ENCODE assay signal across 8 cellular contexts in genomic region chr11:132028380-132029240, GRCh38.
A peak's percentile ranks its signal among the peaks of the same experiment; 100 is the strongest.
DNase-seq lines count a peak whose midpoint lies in the region; ATAC-seq, FAIRE-seq and TF ChIP-seq lines count a peak whose summit lies in the region.

No MANE protein-coding gene starts in this region.

- in situ Hi-C loops in KBM-7 (cut with MboI; ENCODE audit: low pct_unique_long_range_greater_than_20kb, low sequenced_read_pairs): no loop called here
- in situ Hi-C loops in K562 (cut with MboI): no loop called here

- H3K9me3 ChIP-seq in K562 (replicated peaks; ENCODE audit: control insufficient read depth, insufficient read depth, low read depth, low read length): no peaks in the 10 kb centered on the region; the same call in 1 of the 2 replicates
- H3K9me3 ChIP-seq in left lung: no peaks in the 10 kb centered on the region
- peaks cover 0 to 5% (median 0%) of the 10 kb centered on the region in 3 donors for H3K9me3 ChIP-seq in esophagus squamous epithelium

- CTCF ChIA-PET in K562 (lab: Yijun Ruan, JAX; ENCODE audit: low intra/inter-chr PET ratio): interaction anchor here (0.7 kb wide), 1 partner anchor 437 kb away, joined by 3 read pairs; no protein-coding TSS in a partner anchor

- H3K27me3 ChIP-seq in K562 (ENCODE audit: control insufficient read depth in 2 of 2, insufficient read depth in 2 of 2, low read length in 2 of 2) (no peaks in the 10 kb centered on the region), left lung (no peaks in the 10 kb centered on the region), esophagus squamous epithelium (no peaks in the 10 kb centered on the region)

- no peak for TF ChIP-seq RAD21 in K562 (CRISPR knock-in tag; conservative IDR thresholded peaks at IDR 0.05 in 1 of 2, IDR thresholded peaks at IDR 0.05 in 1 of 2)

- no peak overlapping the region for H3K4me3 ChIP-seq in K562
- H3K4me3 ChIP-seq in left lung: no peak overlapping the region
- H3K4me3 ChIP-seq in esophagus squamous epithelium: no peak overlapping the region

- POLR2A ChIA-PET in K562 (lab: Yijun Ruan, JAX): no interaction called here

- H3K4me1 ChIP-seq in K562 (replicated peaks in 1 of 2; ENCODE audit: control insufficient read depth in 2 of 2, insufficient read depth in 2 of 2, low read length in 2 of 2) (no peaks in the 10 kb centered on the region), left lung (no peaks in the 10 kb centered on the region), esophagus squamous epithelium (no peaks in the 10 kb centered on the region)

- 0 out of 6 replicates have a peak, but pooled peaks of 2 of the 3 experiments have one; percentile 12 to 26 for TF ChIP-seq CTCF in K562 (IDR thresholded peaks at IDR 0.05 in 2 of 3, conservative IDR thresholded peaks at IDR 0.05 in 1 of 3; ENCODE audit: insufficient read depth in 2 of 3, low read depth in 1 of 3, low read length in 3 of 3)
- peak; percentile 26 to 32 for TF ChIP-seq CTCF in left lung (IDR thresholded peaks at IDR 0.05)
- peak in 2 of 6 experiments; percentile 13 to 37 for TF ChIP-seq CTCF in esophagus squamous epithelium (IDR thresholded peaks at IDR 0.05)

- no peak overlapping the region for H3K27ac ChIP-seq in K562 (ENCODE audit: extremely low read depth, low read depth, low read length)
- no peak overlapping the region for H3K27ac ChIP-seq in left lung
- H3K27ac ChIP-seq in esophagus squamous epithelium: no peak overlapping the region

- 0% methylated on average over 4 of the region's 4 CpGs for WGBS in K562 (ENCODE audit: insufficient coverage, low coverage, missing lambda C conversion rate)
- WGBS in esophagus squamous epithelium, 2 donors: 77 to 88% methylated on average over 4 of the region's 4 CpGs

- H3K9ac ChIP-seq in K562 (ENCODE audit: insufficient read depth in 1 of 2, low read depth in 2 of 2, low read length in 2 of 2): no peak overlapping the region

- no peaks in the 10 kb centered on the region for H3K36me3 ChIP-seq in K562 (ENCODE audit: control insufficient read depth, insufficient read depth, low read length)
- H3K36me3 ChIP-seq in left lung: no peaks in the 10 kb centered on the region
- H3K36me3 ChIP-seq in esophagus squamous epithelium: no peaks in the 10 kb centered on the region

- peak; percentile 23 for DNase-seq in AG08396 (ENCODE audit: low spot score)
- peak; percentile 48 for DNase-seq in KBM-7
- peak in 3 of 4 experiments; percentile 11 to 14 (median 12) for DNase-seq in K562 (ENCODE audit: extremely low read depth in 1 of 4, low spot score in 3 of 4)
- no peak for DNase-seq in left lung
- no peak for DNase-seq in esophagus squamous epithelium (lab: John Stamatoyannopoulos, UW)
- no peak for DNase-seq in OCI-M2 (lab: John Stamatoyannopoulos, UW; ENCODE audit: unreplicated experiment)

- no peak for FAIRE-seq in K562 (lab: Jason Lieb, UNC)

- no peak for TF ChIP-seq EP300 in K562 (IDR thresholded peaks at IDR 0.05; ENCODE audit: low read length)

- TF ChIP-seq POLR2A in K562 (conservative IDR thresholded peaks at IDR 0.05) (no peak), esophagus squamous epithelium (IDR thresholded peaks at IDR 0.05) (no peak)

- ATAC-seq in GM18511 (IDR thresholded peaks at IDR 0.05; ENCODE audit: unreplicated experiment) (peak; percentile 78), K562 (no peak), left lung (peak; percentile 64), GM21447 (IDR thresholded peaks at IDR 0.05; ENCODE audit: unreplicated experiment) (no peak)

- H3K9me1 ChIP-seq in K562 (ENCODE audit: control insufficient read depth, insufficient read depth, low read length): no peaks in the 10 kb centered on the region

- BruUV-seq in K562 (replicated peaks; lab: Mats Ljungman, UMichigan): no TSS peak

- no peak overlapping the region for H3K4me2 ChIP-seq in K562 (ENCODE audit: insufficient read depth, low read length)

- H2AFZ ChIP-seq in K562 (ENCODE audit: low read depth, low read length): no peak overlapping the region

- intact Hi-C loops in K562 (cut with micrococcal nuclease) (loop anchor here (5.0 kb wide), 1 partner anchor 336 kb away; no protein-coding TSS in a partner anchor), left lung (cut with DNase I) (no loop called here), esophagus squamous epithelium (cut with DNase I) (no loop called here)

- no peaks in the 10 kb centered on the region for H3K79me2 ChIP-seq in K562 (ENCODE audit: control insufficient read depth, insufficient read depth, low read length)

- no peaks in the 10 kb centered on the region for H4K20me1 ChIP-seq in K562 (replicated peaks; ENCODE audit: control insufficient read depth, insufficient read depth, low read length)

TF ChIP-seq in K562, 482 proteins besides CTCF, POLR2A, EP300 and RAD21:
- TF ChIP-seq YY1 (IDR thresholded peaks at IDR 0.05; ENCODE audit: borderline replicate concordance in 1 of 3, control insufficient read depth in 1 of 3, extremely low read depth in 1 of 3, insufficient read depth in 3 of 3, insufficient read length in 1 of 3, insufficient replicate concordance in 2 of 3, low read depth in 1 of 3, low read length in 2 of 3) (peak in 2 of 3 experiments; percentile 14 to 72), MIER1 (IDR thresholded peaks at IDR 0.05; ENCODE audit: low read depth) (no peak)

Comparison
In these comparisons a context has a peak if more than half of its experiments do, and no peak if none do; other contexts are left out.
1. DNase-seq: peak in AG08396 (single experiment), KBM-7 (single experiment) and K562 (3 of 4); none in left lung (0 of 2), esophagus squamous epithelium (single experiment) and OCI-M2 (single experiment).
2. ATAC-seq: peak in GM18511 (single experiment) and left lung (single experiment); none in K562 (single experiment) and GM21447 (single experiment).